In genomic region chr22:40487663-40488249, GRCh38 we compare ENCODE assay signal across 8 cellular contexts.
DNase-seq lines count a peak whose midpoint lies in the region; ATAC-seq and TF ChIP-seq lines count a peak whose summit lies in the region.

No MANE protein-coding gene starts in this region.

- TF ChIP-seq CTCF in AG04450 (IDR thresholded peaks at IDR 0.05; ENCODE audit: low read depth, low read length): peak; percentile 75
- no peak for TF ChIP-seq CTCF in omental fat pad (IDR thresholded peaks at IDR 0.05)

- H3K36me3 Mint-ChIP-seq in naive thymus-derived CD8-positive, alpha-beta T cell: peaks cover 0 to 14% (median 3%) of the 10 kb centered on the region in 3 donors
- H3K36me3 Mint-ChIP-seq in T-helper 2 cell treated with Interferon-gamma antibody and Interleukin-4, amounts not matched to agents 5 μg/mL and 100 μg/mL, for 36 hours (ENCODE audit: low read depth): no peaks in the 10 kb centered on the region

- no peak overlapping the region for H3K27ac ChIP-seq in AG04450 (ENCODE audit: low read depth, low read length)

- CTCF ChIA-PET in AG04450 (lab: Charles Lee): interaction anchor here (0.7 to 6.3 kb wide), 17 partner anchors 12 to 159 kb away, joined by 3 to 33 read pairs (median 3); no protein-coding TSS in a partner anchor

- no peaks in the 10 kb centered on the region for H3K27me3 ChIP-seq in AG04450 (ENCODE audit: control insufficient read depth, insufficient read depth, low read length)

- peak; percentile 57 to 67 for ATAC-seq in naive thymus-derived CD8-positive, alpha-beta T cell
- ATAC-seq in omental fat pad (ENCODE audit: low FRiP score): no peak

- H3K27me3 Mint-ChIP-seq in naive thymus-derived CD8-positive, alpha-beta T cell: no peaks in the 10 kb centered on the region
- no peaks in the 10 kb centered on the region for H3K27me3 Mint-ChIP-seq in T-helper 2 cell treated with Interferon-gamma antibody and Interleukin-4, amounts not matched to agents 5 μg/mL and 100 μg/mL, for 36 hours (ENCODE audit: low read depth)

- H3K9me3 Mint-ChIP-seq in naive thymus-derived CD8-positive, alpha-beta T cell: no peaks in the 10 kb centered on the region
- H3K9me3 Mint-ChIP-seq in T-helper 2 cell treated with Interferon-gamma antibody and Interleukin-4, amounts not matched to agents 5 μg/mL and 100 μg/mL, for 36 hours: no peaks in the 10 kb centered on the region

- H3K4me3 Mint-ChIP-seq in naive thymus-derived CD8-positive, alpha-beta T cell: no peak overlapping the region
- no peak overlapping the region for H3K4me3 Mint-ChIP-seq in T-helper 2 cell treated with Interferon-gamma antibody and Interleukin-4, amounts not matched to agents 5 μg/mL and 100 μg/mL, for 36 hours

- peak overlapping the region in 3 of 10 donors; percentile 2 to 17 (median 6) for H3K27ac Mint-ChIP-seq in naive thymus-derived CD8-positive, alpha-beta T cell
- H3K27ac Mint-ChIP-seq in T-helper 2 cell treated with Interferon-gamma antibody and Interleukin-4, amounts not matched to agents 5 μg/mL and 100 μg/mL, for 36 hours: no peak overlapping the region

- DNase-seq in AG04450 (ENCODE audit: low read depth, low spot score): no peak
- DNase-seq in EH (ENCODE audit: low read depth): peak; percentile 50
- peak; percentile 34 for DNase-seq in NCI-H446 treated with DMSO at 0.1 percent for 48 hours (lab: John Stamatoyannopoulos, UW)
- DNase-seq in cerebellum (ENCODE audit: low spot score): peak; percentile 63
- peak in 4 of 10 donors; percentile 10 to 48 (median 40) for DNase-seq in naive thymus-derived CD8-positive, alpha-beta T cell
- DNase-seq in AG08396 (ENCODE audit: low spot score): no peak
- DNase-seq in T-helper 2 cell treated with Interferon-gamma antibody and Interleukin-4, amounts not matched to agents 5 μg/mL and 100 μg/mL, for 36 hours (ENCODE audit: low spot score): no peak
- DNase-seq in omental fat pad (ENCODE audit: low spot score): no peak

- H3K4me3 ChIP-seq in AG04450 (ENCODE audit: low read depth, low read length): no peak overlapping the region

- no peaks in the 10 kb centered on the region for H3K9me3 ChIP-seq in AG04450 (ENCODE audit: control insufficient read depth, insufficient read depth, low read length)

- H3K4me1 Mint-ChIP-seq in naive thymus-derived CD8-positive, alpha-beta T cell: peaks cover 14 to 50% (median 45%) of the 10 kb centered on the region in 4 donors
- peaks cover 21% of the 10 kb centered on the region for H3K4me1 Mint-ChIP-seq in T-helper 2 cell treated with Interferon-gamma antibody and Interleukin-4, amounts not matched to agents 5 μg/mL and 100 μg/mL, for 36 hours (ENCODE audit: low read depth)

- POLR2A ChIA-PET in AG04450 (lab: Yijun Ruan, JAX): no interaction called here
- POLR2A ChIA-PET in naive thymus-derived CD8-positive, alpha-beta T cell (lab: Charles Lee): interaction anchor here (0.6 to 5.9 kb wide), 5 partner anchors 14 to 60 kb away, joined by 3 to 23 read pairs (median 3); no protein-coding TSS in a partner anchor

Comparison
In these comparisons a context has a peak if more than half of its experiments do, and no peak if none do; other contexts are left out.
1. DNase-seq: peak in EH (single experiment), NCI-H446 treated with DMSO at 0.1 percent for 48 hours (single experiment) and cerebellum (single experiment); none in AG04450 (single experiment), AG08396 (single experiment), T-helper 2 cell treated with Interferon-gamma antibody and Interleukin-4, amounts not matched to agents 5 μg/mL and 100 μg/mL, for 36 hours (single experiment) and omental fat pad (single experiment).